ENCODE assay signal across 28 cellular contexts in genomic region chr4:6169239-6169638, GRCh38. TPM values are rescaled to one million over a fixed set of nuclear protein-coding genes. Genes with fewer than 3 reads are reported as not detected.
"Had no signal": no experiment of that assay in that cellular context is flagged by ENCODE, and none has a peak within 500 bp of the region (broad histone marks: within the 10 kb centered on the region; RNA-seq: fewer than 3 reads in every experiment).

No MANE protein-coding gene starts in this region.

- H3K27ac Mint-ChIP-seq: activated naive CD4-positive, alpha-beta T cell treated with anti-CD3 and anti-CD28 coated beads for 36 hours; activated naive CD8-positive, alpha-beta T cell treated with anti-CD3 and anti-CD28 coated beads, Interleukin-2, amount 10 ng/mL, durations not matched to agents 7 days and 5 days; activated T-helper 1 cell treated with anti-CD3 and anti-CD28 coated beads, Interleukin-12 subunit alpha, Interleukin-12 subunit beta, Interleukin-2, Interleukin-4 antibody, amounts not matched to agents 30 ng/mL and 10 ng/mL and 1 ng/mL, durations not matched to agents 14 hours and 24 hours and 36 hours; memory B cell; neural progenitor cell; stimulated activated naive CD8-positive, alpha-beta T cell treated with anti-CD3 and anti-CD28 coated beads, Interleukin-15, Interleukin-2, amounts not matched to agents 100 ng/mL and 50 ng/mL, for 24 hours had no signal

- H3K4me3 ChIP-seq: esophagus muscularis mucosa, heart left ventricle, neural progenitor cell, right atrium auricular region, spleen, thoracic aorta had no signal

- H3K27ac ChIP-seq: brain microvascular endothelial cell, esophagus muscularis mucosa, foreskin keratinocyte, heart left ventricle, neural progenitor cell, right atrium auricular region, spleen, thoracic aorta had no signal

- H3K9ac ChIP-seq: neural progenitor cell had no signal

- FAIRE-seq: astrocyte had no signal

- H3K4me1 Mint-ChIP-seq: neural progenitor cell had no signal

- H3K4me3 Mint-ChIP-seq: activated naive CD4-positive, alpha-beta T cell treated with anti-CD3 and anti-CD28 coated beads for 36 hours; activated naive CD8-positive, alpha-beta T cell treated with anti-CD3 and anti-CD28 coated beads, Interleukin-2, amount 10 ng/mL, durations not matched to agents 7 days and 5 days; activated T-helper 1 cell treated with anti-CD3 and anti-CD28 coated beads, Interleukin-12 subunit alpha, Interleukin-12 subunit beta, Interleukin-2, Interleukin-4 antibody, amounts not matched to agents 30 ng/mL and 10 ng/mL and 1 ng/mL, durations not matched to agents 14 hours and 24 hours and 36 hours; memory B cell; naive thymus-derived CD8-positive, alpha-beta T cell; neural progenitor cell; stimulated activated naive CD8-positive, alpha-beta T cell treated with anti-CD3 and anti-CD28 coated beads, Interleukin-15, Interleukin-2, amounts not matched to agents 100 ng/mL and 50 ng/mL, for 24 hours; T-helper 2 cell treated with Interferon-gamma antibody and Interleukin-4, amounts not matched to agents 5 μg/mL and 100 μg/mL, for 36 hours had no signal

- H2AFZ ChIP-seq: neural progenitor cell had no signal

- H3K36me3 Mint-ChIP-seq: naive thymus-derived CD8-positive, alpha-beta T cell; neural progenitor cell had no signal

- DNase-seq: activated CD4-positive, alpha-beta T cell treated with anti-CD3 and anti-CD28 coated beads for 4 hours; activated CD4-positive, alpha-beta T cell treated with anti-CD3 and anti-CD28 coated beads, Interleukin-2, amount 50 U/mL, for 4 hours; activated CD8-positive, alpha-beta memory T cell treated with anti-CD3 and anti-CD28 coated beads, Interleukin-2, amount 50 U/mL, for 4 hours; activated effector memory CD4-positive, alpha-beta T cell treated with anti-CD3 and anti-CD28 coated beads, Interleukin-2, amount 50 U/mL, for 16 hours; activated naive CD4-positive, alpha-beta T cell treated with anti-CD3 and anti-CD28 coated beads for 36 hours; activated naive CD8-positive, alpha-beta T cell treated with anti-CD3 and anti-CD28 coated beads, Interleukin-2, amount 10 ng/mL, durations not matched to agents 7 days and 5 days; activated T-cell treated with anti-CD3 and anti-CD28 coated beads, Interleukin-2, amount 50 U/mL, for 1 hour; brain microvascular endothelial cell; cortex of kidney; foreskin keratinocyte; heart left ventricle; naive thymus-derived CD8-positive, alpha-beta T cell; spleen; stimulated activated CD4-positive, alpha-beta T cell treated with anti-CD3 and anti-CD28 coated beads, Interleukin-2, amount 100 ng/mL, for 48 hours; trophoblast cell had no signal

- H3K36me3 ChIP-seq: brain microvascular endothelial cell, esophagus muscularis mucosa, heart left ventricle, neural progenitor cell, right atrium auricular region, spleen, thoracic aorta had no signal

- H3K4me2 ChIP-seq: neural progenitor cell had no signal

- ATAC-seq: foreskin keratinocyte; heart left ventricle; naive thymus-derived CD8-positive, alpha-beta T cell had no signal

- H3K4me1 ChIP-seq: esophagus muscularis mucosa, foreskin keratinocyte, heart left ventricle, neural progenitor cell, right atrium auricular region, spleen had no signal

- H3K27me3 ChIP-seq: brain microvascular endothelial cell, foreskin keratinocyte, neural progenitor cell, right atrium auricular region, spleen had no signal

- H3K27me3 Mint-ChIP-seq: activated naive CD8-positive, alpha-beta T cell treated with anti-CD3 and anti-CD28 coated beads, Interleukin-2, amount 10 ng/mL, durations not matched to agents 7 days and 5 days; memory B cell; stimulated activated naive CD8-positive, alpha-beta T cell treated with anti-CD3 and anti-CD28 coated beads, Interleukin-15, Interleukin-2, amounts not matched to agents 100 ng/mL and 50 ng/mL, for 24 hours had no signal

RNA-seq across cellular contexts. Expression of gene JAKMIP1, which starts 31.1 kb away (rescaled TPM):
- total RNA-seq: cardiac septum, foreskin keratinocyte, kidney epithelial cell, lower leg skin, pulmonary artery endothelial cell had no signal
- polyA plus RNA-seq: foreskin keratinocyte had no signal
